Comparison of ENCODE assay signal across 12 cellular contexts in the genomic region with DNA sequence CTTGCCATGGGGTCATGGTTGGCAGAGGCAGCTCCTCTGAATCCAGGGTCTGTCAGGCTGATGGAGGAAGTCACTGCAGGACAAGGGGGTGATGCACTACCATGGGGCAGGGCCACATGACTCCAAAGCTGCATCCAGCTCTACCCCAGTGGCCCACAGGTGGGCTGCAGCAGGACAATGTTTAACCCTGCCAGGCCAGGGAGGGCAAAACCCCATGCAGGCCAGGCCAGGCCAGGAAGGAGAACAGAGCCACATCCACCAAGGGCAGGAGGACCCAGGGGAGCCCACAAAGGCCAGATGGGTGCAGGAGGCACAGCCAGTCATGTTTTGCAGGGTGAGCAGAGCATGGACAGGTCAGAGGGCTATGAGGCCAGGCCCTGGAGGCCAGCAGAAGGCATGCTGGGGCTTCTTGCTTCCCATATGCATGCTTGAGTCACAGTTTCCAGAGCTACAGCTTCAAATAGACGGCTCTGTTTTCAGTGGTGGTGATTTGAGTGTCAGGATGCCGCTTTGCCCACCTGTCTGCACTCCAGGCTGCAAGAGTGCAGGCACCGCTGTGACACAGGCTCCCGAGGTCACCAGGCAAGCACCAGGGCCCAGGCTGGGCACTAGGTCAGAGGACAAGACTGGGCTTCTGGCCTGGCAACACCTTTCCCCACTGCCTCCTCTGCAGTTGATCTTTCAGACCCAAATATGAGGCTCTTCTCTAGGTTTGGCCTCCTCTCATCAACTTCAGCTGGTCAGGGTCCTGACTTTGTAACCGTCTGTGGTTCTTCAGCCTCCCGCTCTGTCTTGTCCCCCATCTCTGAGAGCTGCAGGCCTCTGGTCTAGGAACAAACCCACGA. TPM values are rescaled to one million over a fixed set of nuclear protein-coding genes. Genes with fewer than 3 reads are reported as not detected.
DNase-seq lines count a peak whose midpoint lies in the region; ATAC-seq and TF ChIP-seq lines count a peak whose summit lies in the region.
"Had no signal": no experiment of that assay in that cellular context is flagged by ENCODE, and none has a peak within 500 bp of the region (broad histone marks: within the 10 kb centered on the region; RNA-seq: fewer than 3 reads in every experiment).

No MANE protein-coding gene starts in this region.

- H3K27ac ChIP-seq in CD4-positive, CD25-positive, alpha-beta regulatory T cell (ENCODE audit: insufficient read depth, low read length, poor library complexity, severe bottlenecking): peak overlapping the region; percentile 67
- H3K27ac ChIP-seq in CD8-positive, alpha-beta memory T cell (ENCODE audit: low read depth, low read length): no peak overlapping the region
- H3K27ac ChIP-seq in mesendoderm (ENCODE audit: low read depth, low read length) (no peak overlapping the region), mesenchymal stem cell (ENCODE audit: low read length, poor library complexity, severe bottlenecking) (no peak overlapping the region), prostate gland (no peak overlapping the region)
- H3K27ac ChIP-seq: testis had no signal

- ATAC-seq in CD4-positive, CD25-positive, alpha-beta regulatory T cell (ENCODE audit: low read depth in 2 of 2): no peak

- peaks cover 0 to 2% (median 0%) of the 10 kb centered on the region in 7 donors for H3K9me3 Mint-ChIP-seq in CD4-positive, CD25-positive, alpha-beta regulatory T cell
- H3K9me3 Mint-ChIP-seq in CD8-positive, alpha-beta memory T cell: no peaks in the 10 kb centered on the region
- peaks cover 4% of the 10 kb centered on the region for H3K9me3 Mint-ChIP-seq in activated naive CD8-positive, alpha-beta T cell treated with anti-CD3 and anti-CD28 coated beads for 36 hours
- H3K9me3 Mint-ChIP-seq: nephron had no signal

- CTCF ChIA-PET in CD8-positive, alpha-beta memory T cell (lab: Charles Lee): interaction anchor here (0.7 to 2.1 kb wide), 10 partner anchors 8 to 409 kb away, joined by 3 to 8 read pairs (median 3); no protein-coding TSS in a partner anchor

- no peaks in the 10 kb centered on the region for H3K36me3 ChIP-seq in CD4-positive, CD25-positive, alpha-beta regulatory T cell (ENCODE audit: control insufficient read depth, insufficient read depth, low read length)
- H3K36me3 ChIP-seq in CD8-positive, alpha-beta memory T cell (ENCODE audit: insufficient read depth, low read length): no peaks in the 10 kb centered on the region
- H3K36me3 ChIP-seq in mesendoderm (ENCODE audit: control insufficient read depth, insufficient read depth, low read length) (no peaks in the 10 kb centered on the region), mesenchymal stem cell (ENCODE audit: control insufficient read depth in 1 of 2, insufficient read depth in 2 of 2, low read depth in 1 of 2, low read length in 2 of 2) (no peaks in the 10 kb centered on the region), prostate gland (no peaks in the 10 kb centered on the region)

- H2BK5ac ChIP-seq in mesendoderm (ENCODE audit: low read length) (no peak overlapping the region), mesenchymal stem cell (ENCODE audit: low read depth, low read length, poor library complexity, severe bottlenecking) (no peak overlapping the region)

- H2AK5ac ChIP-seq in mesendoderm (ENCODE audit: low read length): no peak overlapping the region
- no peak overlapping the region for H2AK5ac ChIP-seq in mesenchymal stem cell (ENCODE audit: low read length, severe bottlenecking)

- H4K8ac ChIP-seq in mesendoderm (ENCODE audit: low read depth, low read length) (no peak overlapping the region), mesenchymal stem cell (ENCODE audit: low read length) (no peak overlapping the region)

- no peaks in the 10 kb centered on the region for H3K27me3 Mint-ChIP-seq in CD4-positive, CD25-positive, alpha-beta regulatory T cell
- no peaks in the 10 kb centered on the region for H3K27me3 Mint-ChIP-seq in CD8-positive, alpha-beta memory T cell
- H3K27me3 Mint-ChIP-seq in activated naive CD8-positive, alpha-beta T cell treated with anti-CD3 and anti-CD28 coated beads for 36 hours: no peaks in the 10 kb centered on the region

- no peak overlapping the region for H3K4ac ChIP-seq in mesendoderm (ENCODE audit: low read depth, low read length)
- H3K4ac ChIP-seq in mesenchymal stem cell (ENCODE audit: low read depth in 1 of 2, low read length in 2 of 2): no peak overlapping the region

- no peak overlapping the region for H2BK12ac ChIP-seq in mesenchymal stem cell (ENCODE audit: low read length in 2 of 2)

- no peak for TF ChIP-seq POLR2A in prostate gland (IDR thresholded peaks at IDR 0.05)

- H2BK120ac ChIP-seq in mesendoderm (ENCODE audit: low read depth, low read length) (no peak overlapping the region), mesenchymal stem cell (ENCODE audit: low read depth, low read length) (no peak overlapping the region)

- H3K4me2 ChIP-seq in mesendoderm (ENCODE audit: low read length) (no peak overlapping the region), mesenchymal stem cell (ENCODE audit: low read length, poor library complexity, severe bottlenecking) (no peak overlapping the region)

- H2AFZ ChIP-seq in mesenchymal stem cell (ENCODE audit: low read depth, low read length): no peak overlapping the region

- TF ChIP-seq CTCF in prostate gland (IDR thresholded peaks at IDR 0.05): no peak

- H3K4me3 ChIP-seq in CD4-positive, CD25-positive, alpha-beta regulatory T cell (ENCODE audit: low read depth, low read length): no peak overlapping the region
- peak overlapping the region; percentile 12 for H3K4me3 ChIP-seq in CD8-positive, alpha-beta memory T cell (ENCODE audit: low read length)
- H3K4me3 ChIP-seq in mesendoderm (ENCODE audit: low read length): no peak overlapping the region
- H3K4me3 ChIP-seq in mesenchymal stem cell (ENCODE audit: insufficient read depth in 1 of 2, low read depth in 1 of 2, low read length in 2 of 2): no peak overlapping the region
- H3K4me3 ChIP-seq in prostate gland: no peak overlapping the region
- H3K4me3 ChIP-seq: testis had no signal

- H3K9me3 ChIP-seq in CD4-positive, CD25-positive, alpha-beta regulatory T cell (ENCODE audit: control insufficient read depth in 2 of 2, low read length in 2 of 2): no peaks in the 10 kb centered on the region
- H3K9me3 ChIP-seq in CD8-positive, alpha-beta memory T cell (ENCODE audit: low read length): no peaks in the 10 kb centered on the region
- H3K9me3 ChIP-seq in mesenchymal stem cell (ENCODE audit: control insufficient read depth, low read length) (no peaks in the 10 kb centered on the region), prostate gland (no peaks in the 10 kb centered on the region)
- H3K9me3 ChIP-seq: testis had no signal

- no peak overlapping the region for H3K14ac ChIP-seq in mesenchymal stem cell (ENCODE audit: low read length in 2 of 2)

- H3K36me3 Mint-ChIP-seq in CD4-positive, CD25-positive, alpha-beta regulatory T cell: no peaks in the 10 kb centered on the region
- peaks cover 0 to 4% (median 0%) of the 10 kb centered on the region in 3 donors for H3K36me3 Mint-ChIP-seq in CD8-positive, alpha-beta memory T cell
- peaks cover 8% of the 10 kb centered on the region for H3K36me3 Mint-ChIP-seq in activated naive CD8-positive, alpha-beta T cell treated with anti-CD3 and anti-CD28 coated beads for 36 hours

- H3K4me1 ChIP-seq in CD4-positive, CD25-positive, alpha-beta regulatory T cell (ENCODE audit: control insufficient read depth, insufficient read depth, low read length, poor library complexity, severe bottlenecking): peaks cover 13% of the 10 kb centered on the region
- H3K4me1 ChIP-seq in CD8-positive, alpha-beta memory T cell (ENCODE audit: insufficient read depth, low read length): peaks cover 16% of the 10 kb centered on the region
- H3K4me1 ChIP-seq in mesendoderm (ENCODE audit: control insufficient read depth, low read depth, low read length) (no peaks in the 10 kb centered on the region), mesenchymal stem cell (ENCODE audit: control insufficient read depth, insufficient read depth, low read depth, low read length) (no peaks in the 10 kb centered on the region), prostate gland (replicated peaks) (no peaks in the 10 kb centered on the region)
- H3K4me1 ChIP-seq: testis had no signal

- H3K27me3 ChIP-seq in CD4-positive, CD25-positive, alpha-beta regulatory T cell (ENCODE audit: control insufficient read depth, insufficient read depth, low read length): no peaks in the 10 kb centered on the region
- H3K27me3 ChIP-seq in CD8-positive, alpha-beta memory T cell (ENCODE audit: insufficient read depth, low read length, poor library complexity, severe bottlenecking): peaks cover 8% of the 10 kb centered on the region
- H3K27me3 ChIP-seq in mesendoderm (ENCODE audit: insufficient read depth, low read length, poor library complexity) (no peaks in the 10 kb centered on the region), mesenchymal stem cell (ENCODE audit: control insufficient read depth in 1 of 2, insufficient read depth in 1 of 2, low read length in 2 of 2) (peaks cover 4 to 12% of the 10 kb centered on the region in 2 experiments), prostate gland (replicated peaks; ENCODE audit: insufficient read depth) (no peaks in the 10 kb centered on the region)
- H3K27me3 ChIP-seq: testis had no signal

- no peak overlapping the region for H2BK15ac ChIP-seq in mesendoderm (replicated peaks; ENCODE audit: low read depth)
- H2BK15ac ChIP-seq in mesenchymal stem cell (ENCODE audit: low read depth, poor library complexity, severe bottlenecking): no peak overlapping the region

- DNase-seq in CD4-positive, CD25-positive, alpha-beta regulatory T cell: no peak
- no peak for DNase-seq in CD8-positive, alpha-beta memory T cell
- no peak for DNase-seq in activated naive CD8-positive, alpha-beta T cell treated with anti-CD3 and anti-CD28 coated beads for 36 hours
- DNase-seq in mesendoderm (no peak), NCI-H1417 treated with DMSO at 0.1 percent for 48 hours (lab: John Stamatoyannopoulos, UW) (no peak), mesenchymal stem cell (no peak), prostate gland (ENCODE audit: low spot score) (no peak)
- DNase-seq: NCI-H82, testis had no signal

- POLR2A ChIA-PET in CD8-positive, alpha-beta memory T cell (lab: Charles Lee): no interaction called here

- no peaks in the 10 kb centered on the region for H3K79me2 ChIP-seq in mesendoderm (ENCODE audit: control insufficient read depth, insufficient read depth, low read length)

- intact Hi-C loops in prostate gland (cut with DNase I): no loop called here

- no CpG with 5 or more reads among the region's 7 CpGs for WGBS in mesendoderm (ENCODE audit: extremely low coverage, insufficient coverage, low lambda C conversion rate)
- WGBS in mesenchymal stem cell: 83% methylated on average over 7 of the region's 7 CpGs
- 96% methylated on average over 7 of the region's 7 CpGs for WGBS in prostate gland

- peak overlapping the region in 2 of 4 donors; percentile 75 to 78 for H3K4me3 Mint-ChIP-seq in CD4-positive, CD25-positive, alpha-beta regulatory T cell
- peak overlapping the region in 6 of 7 donors; percentile 45 to 83 (median 57) for H3K4me3 Mint-ChIP-seq in CD8-positive, alpha-beta memory T cell
- H3K4me3 Mint-ChIP-seq in activated naive CD8-positive, alpha-beta T cell treated with anti-CD3 and anti-CD28 coated beads for 36 hours: peak overlapping the region; percentile 47
- H3K4me3 Mint-ChIP-seq: nephron had no signal

- H3K4me1 Mint-ChIP-seq in CD4-positive, CD25-positive, alpha-beta regulatory T cell: peaks cover 0 to 18% (median 12%) of the 10 kb centered on the region in 4 donors
- peaks cover 11 to 25% (median 11%) of the 10 kb centered on the region in 3 donors for H3K4me1 Mint-ChIP-seq in CD8-positive, alpha-beta memory T cell
- peaks cover 11% of the 10 kb centered on the region for H3K4me1 Mint-ChIP-seq in activated naive CD8-positive, alpha-beta T cell treated with anti-CD3 and anti-CD28 coated beads for 36 hours

- H3K56ac ChIP-seq in mesendoderm (ENCODE audit: low read length): peak overlapping the region; percentile 4

- no peak overlapping the region for H3K18ac ChIP-seq in mesendoderm (ENCODE audit: low read length)
- H3K18ac ChIP-seq in mesenchymal stem cell (ENCODE audit: low read depth in 1 of 2, low read length in 2 of 2): no peak overlapping the region

- H3K9ac ChIP-seq in mesendoderm (ENCODE audit: low read length) (no peak overlapping the region), mesenchymal stem cell (ENCODE audit: low read length) (no peak overlapping the region)

- H3K79me1 ChIP-seq in mesendoderm (ENCODE audit: low read length): no peaks in the 10 kb centered on the region
- H3K79me1 ChIP-seq in mesenchymal stem cell (replicated peaks; ENCODE audit: low read length, poor library complexity, severe bottlenecking): no peaks in the 10 kb centered on the region

- H3K23ac ChIP-seq in mesendoderm (ENCODE audit: low read length) (no peak overlapping the region), mesenchymal stem cell (ENCODE audit: low read length in 2 of 2) (no peak overlapping the region)

- peak overlapping the region; percentile 94 to 99 (median 96) for H3K27ac Mint-ChIP-seq in CD4-positive, CD25-positive, alpha-beta regulatory T cell
- peak overlapping the region; percentile 91 to 99 (median 96) for H3K27ac Mint-ChIP-seq in CD8-positive, alpha-beta memory T cell
- peak overlapping the region; percentile 88 for H3K27ac Mint-ChIP-seq in activated naive CD8-positive, alpha-beta T cell treated with anti-CD3 and anti-CD28 coated beads for 36 hours

- no peak overlapping the region for H4K5ac ChIP-seq in mesendoderm (ENCODE audit: low read length)

- H4K91ac ChIP-seq in mesenchymal stem cell (ENCODE audit: low read length): no peak overlapping the region

RNA-seq across cellular contexts. Expression of a gene that starts 22.9 kb away (rescaled TPM):
- total RNA-seq in CD4-positive, CD25-positive, alpha-beta regulatory T cell: not detected
- under 1 TPM in 2 of 4 donors, not detected in 2; 0.15 to 0.29 TPM for polyA plus RNA-seq in CD4-positive, CD25-positive, alpha-beta regulatory T cell
- total RNA-seq in CD8-positive, alpha-beta memory T cell: not detected
- polyA plus RNA-seq in CD8-positive, alpha-beta memory T cell: 0.94 TPM
- total RNA-seq in activated naive CD8-positive, alpha-beta T cell treated with anti-CD3 and anti-CD28 coated beads for 36 hours: under 1 TPM in 1 of 2 experiments, not detected in 1; 0.48 TPM
- 0.20 TPM for polyA plus RNA-seq in mesendoderm (2013, experiment 1 of 2)
- 0.20 TPM for polyA plus RNA-seq in mesendoderm (2013, experiment 2 of 2)
- polyA plus RNA-seq in mesenchymal stem cell (2013, experiment 1 of 2): not detected
- 0.04 TPM for polyA plus RNA-seq in mesenchymal stem cell (2013, experiment 2 of 2)
- total RNA-seq in prostate gland: 1 to 10 TPM in 1 of 2 donors, under 1 TPM in 1; 0.68 to 3.6 TPM
- total RNA-seq: activated CD8-positive, alpha-beta memory T cell treated with anti-CD3 and anti-CD28 coated beads for 36 hours; RPMI7951 had no signal

RNA-seq across cellular contexts. Expression of a gene that starts 26.4 kb away (rescaled TPM):
- 0.17 TPM for total RNA-seq in CD4-positive, CD25-positive, alpha-beta regulatory T cell
- under 1 TPM in 3 of 4 donors, not detected in 1; 0.42 to 0.61 (median 0.56) TPM for polyA plus RNA-seq in CD4-positive, CD25-positive, alpha-beta regulatory T cell
- 1 to 10 TPM in 1 of 2 experiments, under 1 TPM in 1; 0.93 to 1.5 TPM for total RNA-seq in CD8-positive, alpha-beta memory T cell
- 1.5 TPM for polyA plus RNA-seq in CD8-positive, alpha-beta memory T cell
- total RNA-seq in activated naive CD8-positive, alpha-beta T cell treated with anti-CD3 and anti-CD28 coated beads for 36 hours: 1 to 10 TPM in 1 of 2 experiments, under 1 TPM in 1; 0.90 to 1.0 TPM
- polyA plus RNA-seq in mesendoderm (2013, experiment 1 of 2): 0.67 TPM
- polyA plus RNA-seq in mesendoderm (2013, experiment 2 of 2): 0.64 TPM
- polyA plus RNA-seq in mesenchymal stem cell (2013, experiment 1 of 2): 1.7 TPM
- 1.9 TPM for polyA plus RNA-seq in mesenchymal stem cell (2013, experiment 2 of 2)
- 10 to 100 TPM in 1 of 2 donors, 1 to 10 TPM in 1; 4.1 to 12.7 TPM for total RNA-seq in prostate gland

RNA-seq across cellular contexts. Expression of a gene that starts 48.5 kb away (rescaled TPM):
- 3.6 TPM for total RNA-seq in CD4-positive, CD25-positive, alpha-beta regulatory T cell
- under 1 TPM in 2 of 4 donors, not detected in 2; 0.05 to 0.06 TPM for polyA plus RNA-seq in CD4-positive, CD25-positive, alpha-beta regulatory T cell
- total RNA-seq in CD8-positive, alpha-beta memory T cell: 1 to 10 TPM; 2.0 to 2.6 TPM
- polyA plus RNA-seq in CD8-positive, alpha-beta memory T cell: 0.53 TPM
- total RNA-seq in activated naive CD8-positive, alpha-beta T cell treated with anti-CD3 and anti-CD28 coated beads for 36 hours: under 1 TPM; 0.43 to 0.54 TPM
- polyA plus RNA-seq in mesendoderm (2013, experiment 1 of 2): 4.0 TPM
- 3.9 TPM for polyA plus RNA-seq in mesendoderm (2013, experiment 2 of 2)
- polyA plus RNA-seq in mesenchymal stem cell (2013, experiment 1 of 2): 0.06 TPM
- 0.01 TPM for polyA plus RNA-seq in mesenchymal stem cell (2013, experiment 2 of 2)
- 10 to 100 TPM in 1 of 2 donors, 1 to 10 TPM in 1; 5.7 to 22.6 TPM for total RNA-seq in prostate gland
